Comparison of ENCODE assay signal across 11 cellular contexts in genomic region chr11:33633251-33634003, GRCh38.
DNase-seq lines count a peak whose midpoint lies in the region; FAIRE-seq and TF ChIP-seq lines count a peak whose summit lies in the region.
"Had no signal": no experiment of that assay in that cellular context is flagged by ENCODE, and none has a peak within 500 bp of the region (broad histone marks: within the 10 kb centered on the region; RNA-seq: fewer than 3 reads in every experiment).

No MANE protein-coding gene starts in this region.

- DNase-seq in AG08395 (ENCODE audit: low spot score) = peak; percentile 28
- DNase-seq in RCC 7860 (ENCODE audit: low spot score) = peak; percentile 91
- peak; percentile 25 for DNase-seq in fibroblast of the aortic adventitia (ENCODE audit: low read depth)
- DNase-seq in activated T-cell treated with anti-CD3 and anti-CD28 coated beads, Interleukin-2, amount 50 U/mL, for 1 hour = no peak
- no peak for DNase-seq in substantia nigra (lab: John Stamatoyannopoulos, UW)
- no peak for DNase-seq in activated gamma-delta T cell (lab: John Stamatoyannopoulos, UW)
- no peak for DNase-seq in HuH-7 (ENCODE audit: low spot score)
- DNase-seq: ovary had no signal

- FAIRE-seq in RCC 7860 (lab: Jason Lieb, UNC) = peak; percentile 69

- H3K27ac ChIP-seq in HUES6 (ENCODE audit: low read depth, low read length) (peak overlapping the region; percentile 6; the same call in 1 of the 2 replicates), substantia nigra (ENCODE audit: low read depth, low read length, poor library complexity, severe bottlenecking) (no peak overlapping the region)
- H3K27ac ChIP-seq: C4-2B, ovary, SK-N-MC had no signal

- no peak overlapping the region for H3K4me3 ChIP-seq in HUES6 (ENCODE audit: low read depth, low read length)
- no peak overlapping the region for H3K4me3 ChIP-seq in fibroblast of the aortic adventitia (ENCODE audit: low read depth, low read length)
- H3K4me3 ChIP-seq: ovary, SK-N-MC had no signal

- peaks cover 20% of the 10 kb centered on the region for H3K9me3 ChIP-seq in HUES6 (ENCODE audit: control insufficient read depth, insufficient read depth, low read depth, low read length)
- H3K9me3 ChIP-seq: ovary had no signal

- H3K9ac ChIP-seq in HUES6 (ENCODE audit: low read length) = peak overlapping the region; percentile 23

- H3K4me1 ChIP-seq in HUES6 (ENCODE audit: control insufficient read depth, insufficient read depth, low read length) = peaks cover 5% of the 10 kb centered on the region

- no peak for TF ChIP-seq CTCF in fibroblast of the aortic adventitia (IDR thresholded peaks at IDR 0.05; ENCODE audit: insufficient read depth, low read length)

- no peaks in the 10 kb centered on the region for H3K36me3 ChIP-seq in HUES6 (ENCODE audit: control insufficient read depth, insufficient read depth, low read length)
- H3K36me3 ChIP-seq: ovary had no signal

- no peaks in the 10 kb centered on the region for H3K27me3 ChIP-seq in HUES6 (ENCODE audit: control insufficient read depth, insufficient read depth, low read length)
- H3K27me3 ChIP-seq: ovary had no signal

Comparison
In these comparisons a context has a peak if more than half of its experiments do, and no peak if none do; other contexts are left out.
1. DNase-seq: peak in AG08395 (single experiment), RCC 7860 (single experiment) and fibroblast of the aortic adventitia (single experiment); none in activated T-cell treated with anti-CD3 and anti-CD28 coated beads, Interleukin-2, amount 50 U/mL, for 1 hour (single experiment), substantia nigra (0 of 49), activated gamma-delta T cell (single experiment) and HuH-7 (single experiment).